Comparison of ENCODE assay signal across 18 cellular contexts in genomic region chr18:46046126-46046525, GRCh38.
"Had no signal": no experiment of that assay in that cellular context is flagged by ENCODE, and none has a peak within 500 bp of the region (broad histone marks: within the 10 kb centered on the region; RNA-seq: fewer than 3 reads in every experiment).

No MANE protein-coding gene starts in this region.

- H3K9me3 ChIP-seq: gastroesophageal sphincter, right atrium auricular region, transverse colon had no signal

- H3K27ac Mint-ChIP-seq: memory B cell; progenitor cell of endocrine pancreas; T-helper 2 cell treated with Interferon-gamma antibody and Interleukin-4, amounts not matched to agents 5 μg/mL and 100 μg/mL, for 36 hours had no signal

- H3K4me1 Mint-ChIP-seq: memory B cell had no signal

- H3K4me3 ChIP-seq: gastroesophageal sphincter, right atrium auricular region, skin epidermis, transverse colon had no signal

- H3K27ac ChIP-seq: gastroesophageal sphincter, right atrium auricular region, skin epidermis, transverse colon had no signal

- ATAC-seq: activated CD4-positive, CD25-positive, alpha-beta regulatory T cell treated with anti-CD3 and anti-CD28 coated beads, Interleukin-2, amount 50 U/mL, for 24 hours; gastroesophageal sphincter; left ventricle myocardium superior had no signal

- H3K27me3 Mint-ChIP-seq: natural killer cell treated with Interleukin-12 subunit alpha and Interleukin-12 subunit beta and Interleukin-15 and Interleukin-18, amount 100 ng/mL, for 72 hours; progenitor cell of endocrine pancreas had no signal

- H3K36me3 ChIP-seq: gastroesophageal sphincter, right atrium auricular region, transverse colon had no signal

- H3K36me3 Mint-ChIP-seq: memory B cell; natural killer cell treated with Interleukin-12 subunit alpha and Interleukin-12 subunit beta and Interleukin-15 and Interleukin-18, amount 100 ng/mL, for 72 hours had no signal

- H3K27me3 ChIP-seq: gastroesophageal sphincter, right atrium auricular region, transverse colon had no signal

- DNase-seq: activated CD4-positive, alpha-beta T cell treated with anti-CD3 and anti-CD28 coated beads, Interleukin-2, amount 50 U/mL, for 4 hours; activated naive CD4-positive, alpha-beta T cell treated with anti-CD3 and anti-CD28 coated beads, Interleukin-2, amount 50 U/mL, for 16 hours; activated T-cell treated with anti-CD3 and anti-CD28 coated beads, Interleukin-2, amount 50 U/mL, for 1 hour; kidney glomerular epithelial cell; left ventricle myocardium superior; occipital lobe; stimulated activated CD4-positive, alpha-beta T cell treated with anti-CD3 and anti-CD28 coated beads, Interleukin-15, amount 100 ng/mL, for 24 hours; stimulated activated CD4-positive, alpha-beta T cell treated with anti-CD3 and anti-CD28 coated beads, Interleukin-4, amount 100 ng/mL, for 1 hour; stimulated activated naive CD4-positive, alpha-beta T cell treated with Interleukin-2 at 50 U/mL for 16 hours; transverse colon had no signal

- H3K4me3 Mint-ChIP-seq: memory B cell; natural killer cell treated with Interleukin-12 subunit alpha and Interleukin-12 subunit beta and Interleukin-15 and Interleukin-18, amount 100 ng/mL, for 72 hours; T-helper 2 cell treated with Interferon-gamma antibody and Interleukin-4, amounts not matched to agents 5 μg/mL and 100 μg/mL, for 36 hours had no signal

- H3K9me3 Mint-ChIP-seq: memory B cell; T-helper 2 cell treated with Interferon-gamma antibody and Interleukin-4, amounts not matched to agents 5 μg/mL and 100 μg/mL, for 36 hours had no signal
